Comparison of ENCODE assay signal across 9 cellular contexts in the genomic region with DNA sequence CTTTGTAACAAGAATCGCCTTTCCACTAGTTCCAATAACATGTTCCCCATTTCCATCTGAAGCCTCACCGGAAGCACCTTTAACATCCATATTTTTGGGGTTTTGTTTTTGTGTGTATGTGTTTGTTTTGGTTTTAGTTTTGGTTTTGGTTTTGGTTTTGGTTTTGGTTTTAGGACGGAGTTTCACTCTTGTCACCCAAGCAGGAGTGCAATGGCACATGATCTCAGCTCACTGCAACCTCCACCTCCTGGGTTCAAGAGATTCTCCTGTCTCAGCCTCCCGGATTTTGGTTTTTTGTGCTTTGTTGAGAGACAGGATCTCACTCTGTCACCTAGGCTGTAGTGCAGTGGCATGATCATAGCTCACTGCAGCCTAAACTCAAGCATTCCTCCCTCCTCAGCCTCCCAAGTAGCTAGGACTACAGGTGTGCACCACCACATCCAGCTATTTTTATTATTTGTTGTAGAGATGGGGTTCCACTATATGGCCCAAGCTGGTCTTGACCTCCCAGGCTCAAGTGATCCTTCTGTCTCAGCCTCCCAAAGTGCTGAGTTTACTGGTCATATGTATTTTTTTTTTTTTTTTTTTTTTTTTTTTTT. TPM values are rescaled to one million over a fixed set of nuclear protein-coding genes. Genes with fewer than 3 reads are reported as not detected.
DNase-seq lines count a peak whose midpoint lies in the region; ATAC-seq and TF ChIP-seq lines count a peak whose summit lies in the region.
"Had no signal": no experiment of that assay in that cellular context is flagged by ENCODE, and none has a peak within 500 bp of the region (broad histone marks: within the 10 kb centered on the region; RNA-seq: fewer than 3 reads in every experiment).

No MANE protein-coding gene starts in this region.

- H3K27me3 ChIP-seq in CD8-positive, alpha-beta memory T cell (ENCODE audit: insufficient read depth, low read length, poor library complexity, severe bottlenecking) = no peaks in the 10 kb centered on the region
- H3K27me3 ChIP-seq in KMS-11 (ENCODE audit: insufficient read depth, low read depth) (no peaks in the 10 kb centered on the region), tibial nerve (no peaks in the 10 kb centered on the region)

- H4K20me1 ChIP-seq in KMS-11 (ENCODE audit: insufficient read depth) = no peaks in the 10 kb centered on the region

- TF ChIP-seq EP300 in tibial nerve (IDR thresholded peaks at IDR 0.05) = no peak

- POLR2A ChIA-PET in CD8-positive, alpha-beta memory T cell (lab: Charles Lee) = interaction anchor here (1.2 kb wide), 2 partner anchors 35 to 36 kb away, joined by 3 to 4 read pairs; partner anchors contain the start of gene TGOLN2
- POLR2A ChIA-PET in naive thymus-derived CD8-positive, alpha-beta T cell (lab: Charles Lee) = interaction anchor here (0.6 to 1.8 kb wide), 3 partner anchors 19 to 410 kb away, joined by 3 to 8 read pairs (median 4); partner anchors contain the start of gene TGOLN2

- peak; percentile 23 to 58 for ATAC-seq in naive thymus-derived CD8-positive, alpha-beta T cell
- ATAC-seq: Panc1 had no signal

- H3K36me3 ChIP-seq in CD8-positive, alpha-beta memory T cell (ENCODE audit: insufficient read depth, low read length) = no peaks in the 10 kb centered on the region
- H3K36me3 ChIP-seq in KMS-11 (ENCODE audit: insufficient read depth) (no peaks in the 10 kb centered on the region), tibial nerve (peaks cover 0 to 11% (median 0%) of the 10 kb centered on the region in 3 donors)

- peak overlapping the region; percentile 18 for H3K4me3 ChIP-seq in CD8-positive, alpha-beta memory T cell (ENCODE audit: low read length)
- H3K4me3 ChIP-seq in KMS-11 (IDR thresholded peaks at IDR 0.05; ENCODE audit: insufficient read depth, low read depth, low read length) (no peak overlapping the region), tibial nerve (no peak overlapping the region)

- DNase-seq in CD8-positive, alpha-beta memory T cell = peak in 1 of 5 donors; percentile 56
- DNase-seq in activated naive CD8-positive, alpha-beta T cell treated with anti-CD3 and anti-CD28 coated beads for 36 hours = no peak
- peak in 1 of 10 donors; percentile 49 for DNase-seq in naive thymus-derived CD8-positive, alpha-beta T cell
- DNase-seq in HFFc6 (no peak), tibial nerve (ENCODE audit: low spot score in 2 of 2) (no peak), T-helper 9 cell (no peak)
- DNase-seq: stimulated activated CD4-positive, alpha-beta T cell treated with anti-CD3 and anti-CD28 coated beads, Interleukin-1b, Interleukin-23, amount 100 ng/mL, for 48 hours had no signal

- TF ChIP-seq POLR2A in tibial nerve (IDR thresholded peaks at IDR 0.05) = no peak

- H2AFZ ChIP-seq in KMS-11 (ENCODE audit: low read depth) = peak overlapping the region; percentile 31

- H3K4me1 ChIP-seq in CD8-positive, alpha-beta memory T cell (ENCODE audit: insufficient read depth, low read length) = peaks cover 8% of the 10 kb centered on the region
- H3K4me1 ChIP-seq in KMS-11 (ENCODE audit: low read depth, poor library complexity, severe bottlenecking) (peaks cover 18% of the 10 kb centered on the region), tibial nerve (no peaks in the 10 kb centered on the region)

- H3K9me3 Mint-ChIP-seq in CD8-positive, alpha-beta memory T cell = no peaks in the 10 kb centered on the region
- H3K9me3 Mint-ChIP-seq in activated naive CD8-positive, alpha-beta T cell treated with anti-CD3 and anti-CD28 coated beads for 36 hours = no peaks in the 10 kb centered on the region
- no peaks in the 10 kb centered on the region for H3K9me3 Mint-ChIP-seq in naive thymus-derived CD8-positive, alpha-beta T cell
- H3K9me3 Mint-ChIP-seq in HFFc6 = no peaks in the 10 kb centered on the region

- CTCF ChIA-PET in CD8-positive, alpha-beta memory T cell (lab: Charles Lee) = interaction anchor here (1.2 to 11.8 kb wide), 3 partner anchors 8 to 366 kb away, joined by 4 to 130 read pairs (median 62); no protein-coding TSS in a partner anchor

- WGBS in tibial nerve, 2 donors = 79 to 89% methylated on average over 4 of the region's 4 CpGs

- H3K27ac Mint-ChIP-seq in CD8-positive, alpha-beta memory T cell = peak overlapping the region; percentile 71 to 95 (median 88)
- H3K27ac Mint-ChIP-seq in activated naive CD8-positive, alpha-beta T cell treated with anti-CD3 and anti-CD28 coated beads for 36 hours = peak overlapping the region; percentile 57
- peak overlapping the region; percentile 75 to 93 (median 88) for H3K27ac Mint-ChIP-seq in naive thymus-derived CD8-positive, alpha-beta T cell
- H3K27ac Mint-ChIP-seq in HFFc6 = no peak overlapping the region; the same call in 1 of the 2 replicates

- H3K27me3 Mint-ChIP-seq in CD8-positive, alpha-beta memory T cell = no peaks in the 10 kb centered on the region
- H3K27me3 Mint-ChIP-seq in activated naive CD8-positive, alpha-beta T cell treated with anti-CD3 and anti-CD28 coated beads for 36 hours = no peaks in the 10 kb centered on the region
- H3K27me3 Mint-ChIP-seq in naive thymus-derived CD8-positive, alpha-beta T cell = no peaks in the 10 kb centered on the region
- H3K27me3 Mint-ChIP-seq in HFFc6 (ENCODE audit: insufficient read depth) = no peaks in the 10 kb centered on the region

- no peak for TF ChIP-seq CTCF in KMS-11 (conservative IDR thresholded peaks at IDR 0.05; ENCODE audit: low read depth, low read length)
- TF ChIP-seq CTCF in HFFc6 (IDR thresholded peaks at IDR 0.05) = no peak
- TF ChIP-seq CTCF in tibial nerve (IDR thresholded peaks at IDR 0.05) = no peak

- H3K4me3 Mint-ChIP-seq in CD8-positive, alpha-beta memory T cell = peak overlapping the region; percentile 24 to 88 (median 70)
- peak overlapping the region; percentile 2 for H3K4me3 Mint-ChIP-seq in activated naive CD8-positive, alpha-beta T cell treated with anti-CD3 and anti-CD28 coated beads for 36 hours
- H3K4me3 Mint-ChIP-seq in naive thymus-derived CD8-positive, alpha-beta T cell = peak overlapping the region; percentile 50 to 81 (median 60)
- no peak overlapping the region for H3K4me3 Mint-ChIP-seq in HFFc6

- no peaks in the 10 kb centered on the region for H3K9me3 ChIP-seq in CD8-positive, alpha-beta memory T cell (ENCODE audit: low read length)
- H3K9me3 ChIP-seq in tibial nerve = no peaks in the 10 kb centered on the region

- H3K27ac ChIP-seq in CD8-positive, alpha-beta memory T cell (ENCODE audit: low read depth, low read length) = no peak overlapping the region
- no peak overlapping the region for H3K27ac ChIP-seq in KMS-11
- H3K27ac ChIP-seq in tibial nerve = no peak overlapping the region

- H3K79me2 ChIP-seq in KMS-11 (ENCODE audit: insufficient read depth, low read depth) = no peaks in the 10 kb centered on the region

- H3K36me3 Mint-ChIP-seq in CD8-positive, alpha-beta memory T cell = no peaks in the 10 kb centered on the region
- no peaks in the 10 kb centered on the region for H3K36me3 Mint-ChIP-seq in activated naive CD8-positive, alpha-beta T cell treated with anti-CD3 and anti-CD28 coated beads for 36 hours
- no peaks in the 10 kb centered on the region for H3K36me3 Mint-ChIP-seq in naive thymus-derived CD8-positive, alpha-beta T cell
- no peaks in the 10 kb centered on the region for H3K36me3 Mint-ChIP-seq in HFFc6 (ENCODE audit: low read depth)

- H3K4me1 Mint-ChIP-seq in CD8-positive, alpha-beta memory T cell = peaks cover 17 to 21% (median 20%) of the 10 kb centered on the region in 3 donors
- peaks cover 14% of the 10 kb centered on the region for H3K4me1 Mint-ChIP-seq in activated naive CD8-positive, alpha-beta T cell treated with anti-CD3 and anti-CD28 coated beads for 36 hours
- peaks cover 10 to 22% (median 20%) of the 10 kb centered on the region in 4 donors for H3K4me1 Mint-ChIP-seq in naive thymus-derived CD8-positive, alpha-beta T cell
- H3K4me1 Mint-ChIP-seq in HFFc6 (ENCODE audit: low read depth) = peaks cover 34% of the 10 kb centered on the region

- no peak overlapping the region for H3K9ac ChIP-seq in KMS-11

- H3K4me2 ChIP-seq in KMS-11 = no peak overlapping the region

RNA-seq across cellular contexts. Expression of gene TGOLN2, which starts 36.3 kb away (rescaled TPM):
- 10 to 100 TPM; 93.4 to 95.6 TPM for total RNA-seq in CD8-positive, alpha-beta memory T cell
- polyA plus RNA-seq in CD8-positive, alpha-beta memory T cell = 55.9 TPM
- total RNA-seq in activated naive CD8-positive, alpha-beta T cell treated with anti-CD3 and anti-CD28 coated beads for 36 hours = 10 to 100 TPM; 74.9 to 77.2 TPM
- 100 to 1,000 TPM; 215 to 227 TPM for total RNA-seq in naive thymus-derived CD8-positive, alpha-beta T cell
- 10 to 100 TPM; 55.6 to 80.0 (median 65.1) TPM for polyA plus RNA-seq in naive thymus-derived CD8-positive, alpha-beta T cell
- total RNA-seq in HFFc6 (2021; fragmentation: NEBNext Ultra II Directional; extraction: Animal tissue kit (Norgen Biotek cat#: 25700)) = 100 to 1,000 TPM; 143 to 161 (median 150) TPM
- total RNA-seq in tibial nerve = 100 to 1,000 TPM in 3 of 4 donors, 10 to 100 TPM in 1; 96.9 to 128 (median 109) TPM
